Comparison of ENCODE assay signal across 37 cellular contexts in genomic region chr19:55103190-55103589, GRCh38. TPM values are rescaled to one million over a fixed set of nuclear protein-coding genes. Genes with fewer than 3 reads are reported as not detected.
"Had no signal": no experiment of that assay in that cellular context is flagged by ENCODE, and none has a peak within 500 bp of the region (broad histone marks: within the 10 kb centered on the region; RNA-seq: fewer than 3 reads in every experiment).

No MANE protein-coding gene starts in this region.

- DNase-seq: activated B cell treated with CpG ODN at 0.5 μM for 24 hours; activated CD4-positive, alpha-beta T cell treated with anti-CD3 and anti-CD28 coated beads for 48 hours; activated CD4-positive, alpha-beta T cell treated with anti-CD3 and anti-CD28 coated beads, Interleukin-2, amount 50 U/mL, for 1 hour; activated CD4-positive, alpha-beta T cell treated with anti-CD3 and anti-CD28 coated beads, Interleukin-2, amount 50 U/mL, for 48 hours; activated CD8-positive, alpha-beta memory T cell treated with anti-CD3 and anti-CD28 coated beads for 24 hours; activated CD8-positive, alpha-beta T cell treated with anti-CD3 and anti-CD28 coated beads for 36 hours; activated effector memory CD4-positive, alpha-beta T cell treated with Interleukin-2 at 50 U/mL for 16 hours; activated gamma-delta T cell treated with Interleukin-2 at 50 U/mL for 16 hours; activated naive CD4-positive, alpha-beta T cell treated with anti-CD3 and anti-CD28 coated beads, Interleukin-2, amount 50 U/mL, for 16 hours; activated naive CD4-positive, alpha-beta T cell treated with Interleukin-2 at 50 U/mL for 16 hours; activated T-cell treated with anti-CD3 and anti-CD28 coated beads, Interleukin-2, amount 50 U/mL, for 4 hours; amniotic stem cell; anterior cingulate cortex; brain microvascular endothelial cell; effector CD8-positive, alpha-beta T cell; esophagus squamous epithelium; foreskin melanocyte; T-helper 1 cell; T-helper 17 cell; T1000; WERI-Rb-1 had no signal

- H3K27me3 Mint-ChIP-seq: activated B cell treated with CpG ODN at 0.5 μM for 24 hours; activated CD8-positive, alpha-beta T cell treated with anti-CD3 and anti-CD28 coated beads for 36 hours; activated naive CD8-positive, alpha-beta T cell; activated T-helper 17 cell treated with anti-CD3 and anti-CD28 coated beads, Interleukin-2, amount 50 U/mL, for 72 hours; central memory CD8-positive, alpha-beta T cell; T-helper 17 cell had no signal

- FAIRE-seq: astrocyte, bronchial epithelial cell, colon, endometrium, endothelial cell of umbilical vein had no signal

- H3K4me3 Mint-ChIP-seq: activated B cell treated with CpG ODN at 0.5 μM for 24 hours; activated CD8-positive, alpha-beta T cell treated with anti-CD3 and anti-CD28 coated beads for 36 hours; activated naive CD8-positive, alpha-beta T cell; activated T-cell treated with anti-CD3 and anti-CD28 coated beads, Interleukin-2, amount 50 U/mL, for 4 hours; activated T-helper 17 cell treated with anti-CD3 and anti-CD28 coated beads, Interleukin-2, amount 50 U/mL, for 72 hours; central memory CD8-positive, alpha-beta T cell; T-helper 17 cell; T-helper 2 cell treated with Interferon-gamma antibody and Interleukin-4, amounts not matched to agents 5 μg/mL and 100 μg/mL, for 36 hours had no signal

- H3K27ac Mint-ChIP-seq: activated B cell treated with CpG ODN at 0.5 μM for 24 hours; activated CD8-positive, alpha-beta T cell treated with anti-CD3 and anti-CD28 coated beads for 36 hours; activated naive CD8-positive, alpha-beta T cell; activated T-helper 17 cell treated with anti-CD3 and anti-CD28 coated beads, Interleukin-2, amount 50 U/mL, for 72 hours; T-helper 17 cell; T-helper 2 cell treated with Interferon-gamma antibody and Interleukin-4, amounts not matched to agents 5 μg/mL and 100 μg/mL, for 36 hours had no signal

- H3K9me3 Mint-ChIP-seq: activated B cell treated with CpG ODN at 0.5 μM for 24 hours; activated T-cell treated with anti-CD3 and anti-CD28 coated beads, Interleukin-2, amount 50 U/mL, for 4 hours; activated T-helper 17 cell treated with anti-CD3 and anti-CD28 coated beads, Interleukin-2, amount 50 U/mL, for 72 hours; central memory CD8-positive, alpha-beta T cell had no signal

- H3K27me3 ChIP-seq: brain microvascular endothelial cell, esophagus squamous epithelium, gastroesophageal sphincter had no signal

- ATAC-seq: activated CD4-positive, CD25-positive, alpha-beta regulatory T cell treated with anti-CD3 and anti-CD28 coated beads, Interleukin-2, amount 50 U/mL, for 24 hours; activated CD8-positive, alpha-beta T cell treated with anti-CD3 and anti-CD28 coated beads for 36 hours; activated T-cell treated with anti-CD3 and anti-CD28 coated beads, Interleukin-2, amount 50 U/mL, for 4 hours; activated T-helper 17 cell treated with anti-CD3 and anti-CD28 coated beads, Interleukin-2, amount 50 U/mL, for 72 hours; gastroesophageal sphincter; T-helper 17 cell had no signal

- H3K4me3 ChIP-seq: esophagus squamous epithelium, gastroesophageal sphincter had no signal

- H3K27ac ChIP-seq: brain microvascular endothelial cell, epithelial cell of prostate, esophagus squamous epithelium, gastroesophageal sphincter, WERI-Rb-1 had no signal

RNA-seq across cellular contexts. Expression of gene TNNT1, which starts 45.8 kb away (rescaled TPM):
- total RNA-seq: activated B cell treated with CpG ODN at 0.5 μM for 24 hours; activated CD8-positive, alpha-beta T cell treated with anti-CD3 and anti-CD28 coated beads for 36 hours; activated T-cell treated with anti-CD3 and anti-CD28 coated beads, Interleukin-2, amount 50 U/mL, for 4 hours; activated T-helper 17 cell treated with anti-CD3 and anti-CD28 coated beads, Interleukin-2, amount 50 U/mL, for 72 hours; glomerular endothelial cell had no signal

RNA-seq across cellular contexts. Expression of gene TNNI3, which starts 54.3 kb away (rescaled TPM):
- total RNA-seq: activated B cell treated with CpG ODN at 0.5 μM for 24 hours; activated CD8-positive, alpha-beta T cell treated with anti-CD3 and anti-CD28 coated beads for 36 hours; activated T-cell treated with anti-CD3 and anti-CD28 coated beads, Interleukin-2, amount 50 U/mL, for 4 hours; activated T-helper 17 cell treated with anti-CD3 and anti-CD28 coated beads, Interleukin-2, amount 50 U/mL, for 72 hours; astrocyte; dermis microvascular lymphatic vessel endothelial cell; endothelial cell of umbilical vein; esophagus squamous epithelium; fibroblast of lung; fibroblast of villous mesenchyme; gastroesophageal sphincter; glomerular endothelial cell; T-helper 17 cell had no signal
- polyA plus RNA-seq: endothelial cell of umbilical vein, fibroblast of lung had no signal
